In genomic region chr17:5191541-5192417, GRCh38 we compare ENCODE assay signal across 1 cellular context.
TF ChIP-seq lines count a peak whose summit lies in the region.

ZNF594 (minus strand) TSS chr17:5191868; CDS start chr17:5184256, 7,612 bp downstream.

TF ChIP-seq in GM12878, 131 proteins besides CTCF, POLR2A, EP300 and RAD21 (continued from another document and continues in another):
- TF ChIP-seq ZNF592 (IDR thresholded peaks at IDR 0.05) (no peak), SMAD5 (IDR thresholded peaks at IDR 0.05; ENCODE audit: low read depth) (peak; percentile 58; the same call in 1 of the 2 replicates), LARP7 (IDR thresholded peaks at IDR 0.05) (peak; percentile 84), PKNOX1 (IDR thresholded peaks at IDR 0.05) (peak; percentile 39; the same call in 1 of the 2 replicates), SMARCA5 (IDR thresholded peaks at IDR 0.05) (no peak; the same call in 1 of the 2 replicates), SPI1 (IDR thresholded peaks at IDR 0.05; ENCODE audit: borderline replicate concordance, insufficient read depth, low read depth, low read length) (no peak), SIN3A (IDR thresholded peaks at IDR 0.05; ENCODE audit: low read depth, low read length) (peak; percentile 97), BHLHE40 (IDR thresholded peaks at IDR 0.05; ENCODE audit: borderline replicate concordance in 1 of 2, low read depth in 2 of 2, low read length in 1 of 2) (peak; percentile 40 to 72; a peak in 3 of 4 replicates), DPF2 (IDR thresholded peaks at IDR 0.05) (peak; percentile 75; the same call in 1 of the 2 replicates), ELK1 (IDR thresholded peaks at IDR 0.05; ENCODE audit: low read depth, low read length) (peak; percentile 93), SIX5 (IDR thresholded peaks at IDR 0.05; ENCODE audit: low read depth, low read length, severe bottlenecking) (no peak), HDAC2 (IDR thresholded peaks at IDR 0.05) (0 out of 2 replicates have a peak, but pooled peaks have one; percentile 57), SMC3 (IDR thresholded peaks at IDR 0.05; ENCODE audit: borderline replicate concordance, low read length) (peak; percentile 43; the same call in 1 of the 2 replicates), GABPA (IDR thresholded peaks at IDR 0.05; ENCODE audit: low read depth) (peak; percentile 82; the same call in 1 of the 2 replicates), RAD51 (IDR thresholded peaks at IDR 0.05) (no peak), CEBPZ (IDR thresholded peaks at IDR 0.05; ENCODE audit: low read depth, low read length) (no peak), NBN (IDR thresholded peaks at IDR 0.05) (peak; percentile 73), SRF (IDR thresholded peaks at IDR 0.05; ENCODE audit: low read depth in 2 of 2, low read length in 2 of 2) (0 out of 4 replicates have a peak, but pooled peaks of 1 of the 2 experiments have one; percentile 42), IKZF2 (IDR thresholded peaks at IDR 0.05) (peak in 1 of 2 experiments; percentile 32; a peak in 1 of 4 replicates), IRF3 (IDR thresholded peaks at IDR 0.05) (no peak), CUX1 (IDR thresholded peaks at IDR 0.05; ENCODE audit: insufficient replicate concordance, low read depth, low read length) (no peak), MAX (IDR thresholded peaks at IDR 0.05; ENCODE audit: low read depth, low read length) (no peak; the same call in none of the 2 replicates), HDGF (IDR thresholded peaks at IDR 0.05) (0 out of 2 replicates have a peak, but pooled peaks have one; percentile 68), RBBP5 (conservative IDR thresholded peaks at IDR 0.05) (no peak), ZNF687 (IDR thresholded peaks at IDR 0.05) (peak; percentile 75), PAX8 (IDR thresholded peaks at IDR 0.05) (no peak), USF1 (IDR thresholded peaks at IDR 0.05; ENCODE audit: borderline replicate concordance, extremely low read length, insufficient read depth, low read depth, low read length) (peak; percentile 31), STAT1 (conservative IDR thresholded peaks at IDR 0.05) (peak; percentile 74; the same call in 1 of the 2 replicates), ZNF24 (IDR thresholded peaks at IDR 0.05) (0 out of 2 replicates have a peak, but pooled peaks have one; percentile 15), ZSCAN29 (IDR thresholded peaks at IDR 0.05) (no peak), RCOR1 (conservative IDR thresholded peaks at IDR 0.05; ENCODE audit: low read depth, low read length) (no peak), TAF1 (IDR thresholded peaks at IDR 0.05; ENCODE audit: borderline replicate concordance, low read depth, low read length) (peak; percentile 88; the same call in 1 of the 2 replicates)
